10 cellular contexts compared by ENCODE assay signal in genomic region chrX:13761606-13762005, GRCh38. TPM values are rescaled to one million over a fixed set of nuclear protein-coding genes. Genes with fewer than 3 reads are reported as not detected.
DNase-seq lines count a peak whose midpoint lies in the region; ATAC-seq and TF ChIP-seq lines count a peak whose summit lies in the region.
"Had no signal": no experiment of that assay in that cellular context is flagged by ENCODE, and none has a peak within 500 bp of the region (broad histone marks: within the 10 kb centered on the region; RNA-seq: fewer than 3 reads in every experiment).

No MANE protein-coding gene starts in this region.

- H3K23me2 ChIP-seq in H9 (ENCODE audit: insufficient read length, low read depth, low read length, poor library complexity, severe bottlenecking) = no peaks in the 10 kb centered on the region

- H2BK5ac ChIP-seq in H9 (ENCODE audit: insufficient read length, low read length) = no peak overlapping the region

- peak overlapping the region in 2 of 3 experiments; percentile 7 to 92; a peak in 2 of 7 replicates for H3K27ac Mint-ChIP-seq in H9

- no peak overlapping the region for H4K91ac ChIP-seq in H9 (ENCODE audit: insufficient read length, low read depth, low read length)

- no peak overlapping the region for H3K9ac ChIP-seq in H9 (ENCODE audit: extremely low read depth, insufficient read length, low read length)

- H2AK5ac ChIP-seq in H9 (ENCODE audit: insufficient read length, low read length) = no peak overlapping the region

- H3K4me3 Mint-ChIP-seq in H9 = no peak overlapping the region; a peak in 1 of 5 replicates

- H3K27ac ChIP-seq in H9 (ENCODE audit: insufficient read length, low read depth, low read length) (peak overlapping the region; percentile 59), RWPE1 (no peak overlapping the region)
- H3K27ac ChIP-seq: right lobe of liver had no signal

- H3K4ac ChIP-seq in H9 (ENCODE audit: low read depth, low read length) = no peak overlapping the region

- no peaks in the 10 kb centered on the region for H3K79me2 ChIP-seq in H9 (ENCODE audit: insufficient read depth, low read length)

- no peak overlapping the region for H3K23ac ChIP-seq in H9 (ENCODE audit: insufficient read length, low read depth, low read length)

- POLR2A ChIA-PET in RWPE1 (lab: Yijun Ruan, JAX; ENCODE audit: low non-redundant PET) = interaction anchor here (0.6 kb wide), 1 partner anchor 722 kb away, joined by 3 read pairs; no protein-coding TSS in a partner anchor

- no peaks in the 10 kb centered on the region for H3K79me1 ChIP-seq in H9 (ENCODE audit: insufficient read depth, low read depth, low read length, poor library complexity, severe bottlenecking)

- intact Hi-C loops in posterior cingulate gyrus (cut with DNase I) = loop anchor here (10.0 kb wide), 1 partner anchor 123 kb away; no protein-coding TSS in a partner anchor

- no peaks in the 10 kb centered on the region for H3K27me3 Mint-ChIP-seq in H9 (ENCODE audit: low read depth)

- H3K4me1 ChIP-seq in H9 (ENCODE audit: insufficient read depth, low read length) = peaks cover 11% of the 10 kb centered on the region; the same call in 1 of the 2 replicates
- H3K4me1 ChIP-seq: right lobe of liver had no signal

- no peaks in the 10 kb centered on the region for H4K20me1 ChIP-seq in H9 (ENCODE audit: control insufficient read depth, insufficient read depth, insufficient read length)

- H3K36me3 Mint-ChIP-seq in H9 (ENCODE audit: insufficient read depth in 1 of 3, low read depth in 3 of 3) = peaks cover 10 to 67% (median 43%) of the 10 kb centered on the region in 3 experiments

- no peak overlapping the region for H2BK15ac ChIP-seq in H9 (ENCODE audit: low read depth, low read length)

- no peak overlapping the region for H2AFZ ChIP-seq in H9 (ENCODE audit: low read length)

- no peak overlapping the region for H4K8ac ChIP-seq in H9 (replicated peaks; ENCODE audit: insufficient read length, low read depth, low read length)

- H4K5ac ChIP-seq in H9 (ENCODE audit: insufficient read length, low read depth, low read length) = no peak overlapping the region

- H3K4me2 ChIP-seq in H9 (ENCODE audit: insufficient read depth, insufficient read length, low read length) = peak overlapping the region; percentile 65

- no peak overlapping the region for H3K14ac ChIP-seq in H9 (ENCODE audit: insufficient read depth, low read length)

- peaks cover 34 to 57% of the 10 kb centered on the region in 2 experiments for H3K4me1 Mint-ChIP-seq in H9

- no peak overlapping the region for H3T11ph ChIP-seq in H9 (ENCODE audit: low read length)

- no peak for TF ChIP-seq CTCF in H9 (conservative IDR thresholded peaks at IDR 0.05)
- no peak for TF ChIP-seq CTCF in RWPE1 (conservative IDR thresholded peaks at IDR 0.05; ENCODE audit: low read depth)

- H2BK120ac ChIP-seq in H9 (ENCODE audit: low read depth, low read length, poor library complexity, severe bottlenecking) = no peak overlapping the region

- peak; percentile 56 for DNase-seq in H9
- DNase-seq in MV-4-11 (lab: John Stamatoyannopoulos, UW) = peak; percentile 76
- peak; percentile 31 for DNase-seq in iPS-NIHi11 (ENCODE audit: low spot score)
- no peak for DNase-seq in RWPE1 (ENCODE audit: low spot score)
- DNase-seq in posterior cingulate gyrus = no peak
- DNase-seq in superior temporal gyrus (ENCODE audit: extremely low spot score) = no peak
- DNase-seq in activated naive CD4-positive, alpha-beta T cell (lab: John Stamatoyannopoulos, UW) = no peak
- DNase-seq: right lobe of liver had no signal

- H3K9me3 Mint-ChIP-seq in H9 = peaks cover 22 to 38% of the 10 kb centered on the region in 2 experiments

- peak; percentile 64 for ATAC-seq in GM18873 (IDR thresholded peaks at IDR 0.05; ENCODE audit: low FRiP score, unreplicated experiment)
- ATAC-seq: HepG2, right lobe of liver had no signal

- H3K27me3 ChIP-seq in H9 (ENCODE audit: insufficient read depth, low read length) = no peaks in the 10 kb centered on the region; the same call in 1 of the 2 replicates
- H3K27me3 ChIP-seq: right lobe of liver had no signal

- H3K56ac ChIP-seq in H9 (ENCODE audit: insufficient read length, low read depth, low read length) = no peak overlapping the region

- H2BK12ac ChIP-seq in H9 (ENCODE audit: insufficient read length, low read depth, low read length) = no peak overlapping the region

- no peaks in the 10 kb centered on the region for H3K9me3 ChIP-seq in H9 (ENCODE audit: control insufficient read depth, low read depth, low read length)
- H3K9me3 ChIP-seq: right lobe of liver had no signal

- CTCF ChIA-PET in RWPE1 (lab: Yijun Ruan, JAX) = no interaction called here

- no peak overlapping the region for H3K18ac ChIP-seq in H9 (ENCODE audit: insufficient read length, low read depth, low read length)

- no CpG with 5 or more reads among the region's 5 CpGs for WGBS in H9 (ENCODE audit: extremely low coverage, insufficient read length, low lambda C conversion rate)

- H2BK20ac ChIP-seq in H9 (ENCODE audit: low read depth, low read length, poor library complexity, severe bottlenecking) = no peak overlapping the region

RNA-seq across cellular contexts. Expression of gene OFD1, which starts 27.1 kb away (rescaled TPM):
- total RNA-seq in H9 (2021) = 36.0 and 36.6 TPM in 2 replicates

RNA-seq across cellular contexts. Expression of gene TRAPPC2, which starts 27.2 kb away (rescaled TPM):
- total RNA-seq in H9 (2021) = 13.3 and 14.6 TPM in 2 replicates

RNA-seq across cellular contexts. Expression of gene GPM6B, which starts 55.3 kb away (rescaled TPM):
- total RNA-seq in H9 (2021) = 73.9 and 79.8 TPM in 2 replicates
- total RNA-seq: HepG2 had no signal

Comparison
In these comparisons a context has a peak if more than half of its experiments do, and no peak if none do; other contexts are left out.
1. DNase-seq: peak in H9 (single experiment), MV-4-11 (single experiment) and iPS-NIHi11 (single experiment); none in RWPE1 (single experiment), posterior cingulate gyrus (0 of 10), superior temporal gyrus (single experiment) and activated naive CD4-positive, alpha-beta T cell (0 of 4).